In genomic region chr15:78301326-78301725, GRCh38 we compare ENCODE assay signal across 11 cellular contexts. TPM values are rescaled to one million over a fixed set of nuclear protein-coding genes. Genes with fewer than 3 reads are reported as not detected.
DNase-seq lines count a peak whose midpoint lies in the region; ATAC-seq, FAIRE-seq and TF ChIP-seq lines count a peak whose summit lies in the region.
"Had no signal": no experiment of that assay in that cellular context is flagged by ENCODE, and none has a peak within 500 bp of the region (broad histone marks: within the 10 kb centered on the region; RNA-seq: fewer than 3 reads in every experiment).

No MANE protein-coding gene starts in this region.

- H2AFZ ChIP-seq in HepG2 (ENCODE audit: low read length): no peak overlapping the region

- H3K4me1 Mint-ChIP-seq in activated naive CD8-positive, alpha-beta T cell (ENCODE audit: low read depth): peaks cover 27% of the 10 kb centered on the region
- H3K4me1 Mint-ChIP-seq in activated naive CD8-positive, alpha-beta T cell treated with anti-CD3 and anti-CD28 coated beads for 36 hours: peaks cover 20% of the 10 kb centered on the region
- H3K4me1 Mint-ChIP-seq in type B pancreatic cell (ENCODE audit: unreplicated experiment): peaks cover 26% of the 10 kb centered on the region

- no peaks in the 10 kb centered on the region for H4K20me1 ChIP-seq in HepG2 (ENCODE audit: insufficient read depth, low read length)

- POLR2A ChIA-PET in HepG2 (lab: Yijun Ruan, JAX): no interaction called here

- TF ChIP-seq RAD21 in HepG2 (CRISPR knock-in tag; IDR thresholded peaks at IDR 0.05): no peak

- H3K36me3 ChIP-seq in HepG2 (replicated peaks in 1 of 2; ENCODE audit: control insufficient read depth in 1 of 2, insufficient read depth in 2 of 2, low read length in 2 of 2): no peaks in the 10 kb centered on the region
- H3K36me3 ChIP-seq: colonic mucosa, Peyer's patch had no signal

- BruUV-seq in HepG2 (replicated peaks; lab: Mats Ljungman, UMichigan): no TSS peak

- H3K27ac Mint-ChIP-seq in activated naive CD8-positive, alpha-beta T cell: no peak overlapping the region
- H3K27ac Mint-ChIP-seq in activated naive CD8-positive, alpha-beta T cell treated with anti-CD3 and anti-CD28 coated beads for 36 hours: no peak overlapping the region
- no peak overlapping the region for H3K27ac Mint-ChIP-seq in type B pancreatic cell

- no peaks in the 10 kb centered on the region for H3K9me3 ChIP-seq in HepG2 (ENCODE audit: low read length)
- H3K9me3 ChIP-seq: colonic mucosa, Peyer's patch had no signal

- H3K27me3 ChIP-seq in HepG2 (ENCODE audit: control insufficient read depth in 1 of 2, insufficient read depth in 2 of 2, low read length in 2 of 2): no peaks in the 10 kb centered on the region; a peak in 1 of 5 replicates
- H3K27me3 ChIP-seq: colonic mucosa had no signal

- FAIRE-seq in HepG2 (lab: Jason Lieb, UNC): no peak

- no peaks in the 10 kb centered on the region for H3K9me3 Mint-ChIP-seq in activated naive CD8-positive, alpha-beta T cell (ENCODE audit: low read depth)
- H3K9me3 Mint-ChIP-seq in activated naive CD8-positive, alpha-beta T cell treated with anti-CD3 and anti-CD28 coated beads for 36 hours: no peaks in the 10 kb centered on the region
- no peaks in the 10 kb centered on the region for H3K9me3 Mint-ChIP-seq in type B pancreatic cell

- peaks cover 71% of the 10 kb centered on the region for H3K4me1 ChIP-seq in HepG2 (ENCODE audit: insufficient read depth, low read length)

- H3K4me3 ChIP-seq in HepG2 (replicated peaks in 1 of 3; ENCODE audit: insufficient read depth in 1 of 3, low read depth in 2 of 3, low read length in 3 of 3): no peak overlapping the region
- H3K4me3 ChIP-seq: colonic mucosa, Peyer's patch had no signal

- H3K36me3 Mint-ChIP-seq in activated naive CD8-positive, alpha-beta T cell: no peaks in the 10 kb centered on the region
- H3K36me3 Mint-ChIP-seq in activated naive CD8-positive, alpha-beta T cell treated with anti-CD3 and anti-CD28 coated beads for 36 hours: peaks cover 7% of the 10 kb centered on the region
- H3K36me3 Mint-ChIP-seq in type B pancreatic cell: no peaks in the 10 kb centered on the region

- peaks cover 28% of the 10 kb centered on the region for H3K79me2 ChIP-seq in HepG2 (ENCODE audit: insufficient read depth, low read length)

- H3K27ac ChIP-seq in HepG2 (ENCODE audit: extremely low read length, insufficient read depth, low read length): no peak overlapping the region
- H3K27ac ChIP-seq: colonic mucosa, Peyer's patch had no signal

- H3K9ac ChIP-seq in HepG2 (ENCODE audit: insufficient read depth, low read depth, low read length): no peak overlapping the region

- ATAC-seq in HepG2 (no peak), HG03280 (IDR thresholded peaks at IDR 0.05; ENCODE audit: unreplicated experiment) (no peak)

- TF ChIP-seq EP300 in HepG2 (IDR thresholded peaks at IDR 0.05; ENCODE audit: low read depth in 2 of 2, low read length in 2 of 2): no peak
- TF ChIP-seq EP300 in HepG2 (CRISPR knock-in tag; IDR thresholded peaks at IDR 0.05; ENCODE audit: borderline replicate concordance): no peak

- intact Hi-C loops in HepG2 (cut with micrococcal nuclease; ENCODE audit: unreplicated experiment): loop anchor here (10.0 kb wide), 2 partner anchors 73 to 263 kb away; partner anchors contain the start of gene CHRNA5

- CTCF ChIA-PET in HepG2 (lab: Yijun Ruan, JAX; ENCODE audit: low intra/inter-chr PET ratio, low total read pairs): no interaction called here

- H3K27me3 Mint-ChIP-seq in activated naive CD8-positive, alpha-beta T cell: peaks cover 4% of the 10 kb centered on the region
- H3K27me3 Mint-ChIP-seq in activated naive CD8-positive, alpha-beta T cell treated with anti-CD3 and anti-CD28 coated beads for 36 hours: no peaks in the 10 kb centered on the region
- peaks cover 3% of the 10 kb centered on the region for H3K27me3 Mint-ChIP-seq in type B pancreatic cell

- in situ Hi-C loops in SK-MEL-5 (cut with HindIII; ENCODE audit: low pct_unique_long_range_greater_than_20kb, low sequenced_read_pairs): no loop called here
- in situ Hi-C loops in HepG2 (cut with HindIII; ENCODE audit: extremely low pct_ligation_motif_present, low pct_unique_long_range_greater_than_20kb): loop anchor here (10.0 kb wide), 2 partner anchors 183 to 413 kb away; no protein-coding TSS in a partner anchor

- TF ChIP-seq CTCF in type B pancreatic cell (conservative IDR thresholded peaks at IDR 0.05) (no peak), HepG2 (CRISPR knock-in tag; IDR thresholded peaks at IDR 0.05) (no peak)

- peak overlapping the region; percentile 39 for H3K4me3 Mint-ChIP-seq in activated naive CD8-positive, alpha-beta T cell
- no peak overlapping the region for H3K4me3 Mint-ChIP-seq in activated naive CD8-positive, alpha-beta T cell treated with anti-CD3 and anti-CD28 coated beads for 36 hours
- peak overlapping the region; percentile 65 for H3K4me3 Mint-ChIP-seq in type B pancreatic cell

- TF ChIP-seq POLR2A in HepG2 (IDR thresholded peaks at IDR 0.05; ENCODE audit: insufficient read depth in 1 of 2, low read depth in 2 of 2, low read length in 2 of 2): no peak

- DNase-seq in activated naive CD8-positive, alpha-beta T cell treated with anti-CD3 and anti-CD28 coated beads for 36 hours: no peak
- DNase-seq in SK-MEL-5 (ENCODE audit: low read depth, low spot score): peak; percentile 54
- peak; percentile 18 for DNase-seq in glomerular visceral epithelial cell (ENCODE audit: extremely low spot score)
- DNase-seq in type B pancreatic cell (ENCODE audit: extremely low spot score, unreplicated experiment): no peak
- no peak for DNase-seq in KG1 (lab: John Stamatoyannopoulos, UW)
- no peak for DNase-seq in HepG2 (ENCODE audit: low spot score)
- DNase-seq: colonic mucosa, Peyer's patch had no signal

- H3K4me2 ChIP-seq in HepG2 (ENCODE audit: low read depth, low read length): no peak overlapping the region

RNA-seq across cellular contexts. Expression of gene SKIC8, which starts 1.9 kb away (rescaled TPM):
- 10 to 100 TPM; 71.9 to 73.8 TPM for total RNA-seq in activated naive CD8-positive, alpha-beta T cell treated with anti-CD3 and anti-CD28 coated beads for 36 hours
- total RNA-seq in SK-MEL-5 (2014; rRNA removed; shearing (Covaris generic)): 327 and 343 TPM in 2 replicates
- polyA plus RNA-seq in SK-MEL-5 (2015; cell fraction: cytosol; rRNA removed): 295 and 305 TPM in 2 replicates
- polyA plus RNA-seq in SK-MEL-5 (2015; cell fraction: nucleus; rRNA removed): 375 and 468 TPM in 2 replicates
- total RNA-seq in type B pancreatic cell (ENCODE audit: low replicate concordance) (43.6 and 54.4 TPM in 2 replicates), HepG2 (2016; rRNA removed; fragmentation: Illumina TruSeq; extraction: Trizol) (69.5 and 98.2 TPM in 2 replicates)
- 25.7 and 28.8 TPM in 2 replicates for total RNA-seq in HepG2 (2016; cell fraction: cytosol; rRNA removed; fragmentation: Illumina TruSeq; extraction: Trizol; ENCODE audit: low read depth)
- 75.6 and 98.4 TPM in 2 replicates for total RNA-seq in HepG2 (2016; cell fraction: insoluble cytoplasmic fraction; rRNA removed; fragmentation: Illumina TruSeq; extraction: Trizol)
- 27.4 and 33.5 TPM in 2 replicates for total RNA-seq in HepG2 (2016; cell fraction: membrane; rRNA removed; fragmentation: Illumina TruSeq; extraction: Trizol)
- 34.6 and 44.7 TPM in 2 replicates for total RNA-seq in HepG2 (2016; cell fraction: nucleus; rRNA removed; fragmentation: Illumina TruSeq; extraction: Trizol)
- polyA plus RNA-seq in HepG2 (2011; rRNA removed): 56.5 and 70.6 TPM in 2 replicates
- 63.7 and 75.5 TPM in 2 replicates for polyA plus RNA-seq in HepG2 (2011; cell fraction: cytosol; rRNA removed)
- polyA plus RNA-seq in HepG2 (2011; cell fraction: nucleus; rRNA removed): 27.4 and 33.7 TPM in 2 replicates
- polyA plus RNA-seq in HepG2 (2012): 36.6 and 44.0 TPM in 2 replicates
- polyA plus RNA-seq in HepG2 (2016; cell fraction: cytosol; fragmentation: Illumina TruSeq; extraction: Trizol; ENCODE audit: low read depth): 15.0 and 18.2 TPM in 2 replicates
- polyA plus RNA-seq in HepG2 (2016; cell fraction: insoluble cytoplasmic fraction; fragmentation: Illumina TruSeq; extraction: Trizol; ENCODE audit: low read depth): 80.6 and 87.2 TPM in 2 replicates
- 19.8 and 20.6 TPM in 2 replicates for polyA plus RNA-seq in HepG2 (2016; cell fraction: membrane; fragmentation: Illumina TruSeq; extraction: Trizol; ENCODE audit: low read depth)
- 53.4 and 56.4 TPM in 2 replicates for polyA plus RNA-seq in HepG2 (2016; cell fraction: nucleus; fragmentation: Illumina TruSeq; extraction: Trizol; ENCODE audit: insufficient read depth, low read depth)
- 48.3 and 106 TPM in 2 replicates for polyA minus RNA-seq in HepG2 (2011; rRNA and poly(A)+ RNA removed; ENCODE audit: low replicate concordance)
- 24.9 and 26.1 TPM in 2 replicates for polyA minus RNA-seq in HepG2 (2011; cell fraction: cytosol; rRNA and poly(A)+ RNA removed)
- polyA minus RNA-seq in HepG2 (2011; cell fraction: nucleus; rRNA and poly(A)+ RNA removed): 28.3 and 36.9 TPM in 2 replicates

RNA-seq across cellular contexts. Expression of gene DNAJA4, which starts 37.0 kb away (rescaled TPM):
- total RNA-seq in activated naive CD8-positive, alpha-beta T cell treated with anti-CD3 and anti-CD28 coated beads for 36 hours: 10 to 100 TPM; 36.8 to 39.3 TPM
- total RNA-seq in SK-MEL-5 (2014; rRNA removed; shearing (Covaris generic)): 8.5 and 8.7 TPM in 2 replicates
- 9.4 and 10.8 TPM in 2 replicates for polyA plus RNA-seq in SK-MEL-5 (2015; cell fraction: cytosol; rRNA removed)
- polyA plus RNA-seq in SK-MEL-5 (2015; cell fraction: nucleus; rRNA removed): 21.6 and 25.9 TPM in 2 replicates
- total RNA-seq in type B pancreatic cell (ENCODE audit: low replicate concordance) (0.10 and 15.0 TPM in 2 replicates), HepG2 (2016; rRNA removed; fragmentation: Illumina TruSeq; extraction: Trizol) (not detected in 2 replicates)
- not detected in 2 replicates for total RNA-seq in HepG2 (2016; cell fraction: cytosol; rRNA removed; fragmentation: Illumina TruSeq; extraction: Trizol; ENCODE audit: low read depth)
- total RNA-seq in HepG2 (2016; cell fraction: insoluble cytoplasmic fraction; rRNA removed; fragmentation: Illumina TruSeq; extraction: Trizol): not detected in 2 replicates
- total RNA-seq in HepG2 (2016; cell fraction: membrane; rRNA removed; fragmentation: Illumina TruSeq; extraction: Trizol): not detected in 2 replicates
- not detected in 2 replicates for total RNA-seq in HepG2 (2016; cell fraction: nucleus; rRNA removed; fragmentation: Illumina TruSeq; extraction: Trizol)
- not detected in 2 replicates for polyA plus RNA-seq in HepG2 (2011; rRNA removed)
- not detected in 2 replicates for polyA plus RNA-seq in HepG2 (2011; cell fraction: cytosol; rRNA removed)
- polyA plus RNA-seq in HepG2 (2011; cell fraction: nucleus; rRNA removed): not detected in 2 replicates
- polyA plus RNA-seq in HepG2 (2012): 0.56 and 0.99 TPM in 2 replicates
- not detected in 2 replicates for polyA plus RNA-seq in HepG2 (2016; cell fraction: cytosol; fragmentation: Illumina TruSeq; extraction: Trizol; ENCODE audit: low read depth)
- polyA plus RNA-seq in HepG2 (2016; cell fraction: insoluble cytoplasmic fraction; fragmentation: Illumina TruSeq; extraction: Trizol; ENCODE audit: low read depth): not detected in 2 replicates
- polyA plus RNA-seq in HepG2 (2016; cell fraction: membrane; fragmentation: Illumina TruSeq; extraction: Trizol; ENCODE audit: low read depth): not detected in 2 replicates
- polyA plus RNA-seq in HepG2 (2016; cell fraction: nucleus; fragmentation: Illumina TruSeq; extraction: Trizol; ENCODE audit: insufficient read depth, low read depth): not detected in 2 replicates
- 73.6 TPM in 1 of 2 replicates, not detected in the other for polyA minus RNA-seq in HepG2 (2011; rRNA and poly(A)+ RNA removed; ENCODE audit: low replicate concordance)
- polyA minus RNA-seq in HepG2 (2011; cell fraction: cytosol; rRNA and poly(A)+ RNA removed): 0.49 and 1.8 TPM in 2 replicates
- polyA minus RNA-seq in HepG2 (2011; cell fraction: nucleus; rRNA and poly(A)+ RNA removed): 0.52 and 0.62 TPM in 2 replicates

RNA-seq across cellular contexts. Expression of gene CRABP1, which starts 38.8 kb away (rescaled TPM):
- total RNA-seq in activated naive CD8-positive, alpha-beta T cell treated with anti-CD3 and anti-CD28 coated beads for 36 hours: not detected
- total RNA-seq in SK-MEL-5 (2014; rRNA removed; shearing (Covaris generic)): 0.51 TPM in 1 of 2 replicates, not detected in the other
- polyA plus RNA-seq in SK-MEL-5 (2015; cell fraction: cytosol; rRNA removed): 0.13 TPM in 1 of 2 replicates, not detected in the other
- not detected in 2 replicates for polyA plus RNA-seq in SK-MEL-5 (2015; cell fraction: nucleus; rRNA removed)
- 20.5 and 685 TPM in 2 replicates for total RNA-seq in type B pancreatic cell (ENCODE audit: low replicate concordance)
- not detected in 2 replicates for total RNA-seq in HepG2 (2016; rRNA removed; fragmentation: Illumina TruSeq; extraction: Trizol)
- not detected in 2 replicates for total RNA-seq in HepG2 (2016; cell fraction: cytosol; rRNA removed; fragmentation: Illumina TruSeq; extraction: Trizol; ENCODE audit: low read depth)
- not detected in 2 replicates for total RNA-seq in HepG2 (2016; cell fraction: insoluble cytoplasmic fraction; rRNA removed; fragmentation: Illumina TruSeq; extraction: Trizol)
- not detected in 2 replicates for total RNA-seq in HepG2 (2016; cell fraction: membrane; rRNA removed; fragmentation: Illumina TruSeq; extraction: Trizol)
- not detected in 2 replicates for total RNA-seq in HepG2 (2016; cell fraction: nucleus; rRNA removed; fragmentation: Illumina TruSeq; extraction: Trizol)
- polyA plus RNA-seq in HepG2 (2011; rRNA removed): not detected in 2 replicates
- polyA plus RNA-seq in HepG2 (2011; cell fraction: cytosol; rRNA removed): not detected in 2 replicates
- not detected in 2 replicates for polyA plus RNA-seq in HepG2 (2011; cell fraction: nucleus; rRNA removed)
- not detected in 2 replicates for polyA plus RNA-seq in HepG2 (2012)
- not detected in 2 replicates for polyA plus RNA-seq in HepG2 (2016; cell fraction: cytosol; fragmentation: Illumina TruSeq; extraction: Trizol; ENCODE audit: low read depth)
- not detected in 2 replicates for polyA plus RNA-seq in HepG2 (2016; cell fraction: insoluble cytoplasmic fraction; fragmentation: Illumina TruSeq; extraction: Trizol; ENCODE audit: low read depth)
- not detected in 2 replicates for polyA plus RNA-seq in HepG2 (2016; cell fraction: membrane; fragmentation: Illumina TruSeq; extraction: Trizol; ENCODE audit: low read depth)
- polyA plus RNA-seq in HepG2 (2016; cell fraction: nucleus; fragmentation: Illumina TruSeq; extraction: Trizol; ENCODE audit: insufficient read depth, low read depth): not detected in 2 replicates
- polyA minus RNA-seq in HepG2 (2011; rRNA and poly(A)+ RNA removed; ENCODE audit: low replicate concordance): not detected in 2 replicates
- polyA minus RNA-seq in HepG2 (2011; cell fraction: cytosol; rRNA and poly(A)+ RNA removed): not detected in 2 replicates
- not detected in 2 replicates for polyA minus RNA-seq in HepG2 (2011; cell fraction: nucleus; rRNA and poly(A)+ RNA removed)
- total RNA-seq: ureter had no signal

Comparison
In these comparisons a context has a peak if more than half of its experiments do, and no peak if none do; other contexts are left out.
1. DNase-seq: peak in SK-MEL-5 (single experiment) and glomerular visceral epithelial cell (single experiment); none in activated naive CD8-positive, alpha-beta T cell treated with anti-CD3 and anti-CD28 coated beads for 36 hours (single experiment), type B pancreatic cell (single experiment), KG1 (single experiment) and HepG2 (single experiment).
2. RNA of gene CRABP1, which starts 38.8 kb away (total RNA-seq): 20.5 to 685 TPM in type B pancreatic cell; not detected in activated naive CD8-positive, alpha-beta T cell treated with anti-CD3 and anti-CD28 coated beads for 36 hours, 0.51 TPM in SK-MEL-5 and not detected in HepG2; every median in the first group is over 10 times any median in the second.